ENCODE assay signal across 11 cellular contexts in the genomic region with DNA sequence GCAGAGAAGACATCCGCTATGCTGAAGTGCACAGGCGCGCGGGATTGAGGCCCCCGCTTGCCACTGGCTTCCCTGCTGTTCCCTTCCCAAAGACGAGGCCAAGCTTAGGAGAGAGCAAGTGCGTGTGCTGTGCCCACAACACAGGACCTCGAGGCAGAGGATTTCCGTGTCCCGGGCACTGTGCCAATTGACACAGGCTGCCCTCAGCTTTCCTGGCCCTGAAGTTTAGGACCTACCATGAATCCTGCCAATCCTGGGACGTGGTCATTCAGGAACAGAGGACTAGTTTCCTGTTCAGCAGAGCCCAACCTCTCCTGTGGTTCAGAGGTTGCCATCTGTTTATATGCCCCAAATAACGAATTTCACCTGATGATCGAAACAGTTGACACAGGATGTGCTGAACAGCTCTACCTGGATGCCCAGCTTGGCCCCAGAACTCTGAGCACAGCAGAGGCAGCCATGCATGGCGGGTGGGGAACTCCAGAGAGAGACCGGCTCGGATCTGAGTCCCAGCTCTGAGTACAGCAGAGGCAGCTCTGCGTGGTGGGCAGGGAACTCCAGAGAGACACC. TPM values are rescaled to one million over a fixed set of nuclear protein-coding genes. Genes with fewer than 3 reads are reported as not detected.
DNase-seq lines count a peak whose midpoint lies in the region; ATAC-seq and FAIRE-seq lines count a peak whose summit lies in the region.
"Had no signal": no experiment of that assay in that cellular context is flagged by ENCODE, and none has a peak within 500 bp of the region (broad histone marks: within the 10 kb centered on the region; RNA-seq: fewer than 3 reads in every experiment).

No MANE protein-coding gene starts in this region.

- DNase-seq in GM18507 (ENCODE audit: extremely low spot score, insufficient read length, low read depth) (no peak), NCI-H2029 (lab: John Stamatoyannopoulos, UW) (peak; percentile 64), posterior vena cava (ENCODE audit: low spot score) (peak; percentile 81), retina (no peak), NCI-H2227 (lab: John Stamatoyannopoulos, UW; ENCODE audit: unreplicated experiment) (no peak), SW480 (ENCODE audit: low spot score) (no peak), SK-N-DZ (ENCODE audit: low spot score) (no peak)
- DNase-seq: activated T-cell treated with anti-CD3 and anti-CD28 coated beads, Interleukin-2, amount 50 U/mL, for 48 hours; substantia nigra had no signal

- intact Hi-C loops in posterior vena cava (cut with DNase I) = no loop called here

- peak; percentile 49 for ATAC-seq in GM21786 (IDR thresholded peaks at IDR 0.05; ENCODE audit: unreplicated experiment)
- ATAC-seq: T-cell had no signal

- peak; percentile 90 for FAIRE-seq in GM18507 (lab: Jason Lieb, UNC)

RNA-seq across cellular contexts. Expression of a gene that starts 22.0 kb away (rescaled TPM):
- total RNA-seq in posterior vena cava = 1 to 10 TPM; 5.2 to 6.0 TPM
- polyA plus RNA-seq in SK-N-DZ (2014; cell fraction: cytosol; rRNA removed) = 3.5 and 4.2 TPM in 2 replicates
- polyA plus RNA-seq in SK-N-DZ (2014; cell fraction: nucleus; rRNA removed) = 3.6 and 6.2 TPM in 2 replicates

RNA-seq across cellular contexts. Expression of a gene that starts 39.7 kb away (rescaled TPM):
- under 1 TPM in 1 of 2 donors, not detected in 1; 0.19 TPM for total RNA-seq in posterior vena cava
- 0.03 and 0.85 TPM in 2 replicates for polyA plus RNA-seq in SK-N-DZ (2014; cell fraction: cytosol; rRNA removed)
- polyA plus RNA-seq in SK-N-DZ (2014; cell fraction: nucleus; rRNA removed) = 0.45 and 1.3 TPM in 2 replicates

Comparison
In these comparisons a context has a peak if more than half of its experiments do, and no peak if none do; other contexts are left out.
1. DNase-seq: peak in NCI-H2029 (single experiment) and posterior vena cava (single experiment); none in GM18507 (single experiment), retina (single experiment), NCI-H2227 (single experiment), SW480 (single experiment) and SK-N-DZ (single experiment).